ENCODE assay signal across 3 cellular contexts in the genomic region with DNA sequence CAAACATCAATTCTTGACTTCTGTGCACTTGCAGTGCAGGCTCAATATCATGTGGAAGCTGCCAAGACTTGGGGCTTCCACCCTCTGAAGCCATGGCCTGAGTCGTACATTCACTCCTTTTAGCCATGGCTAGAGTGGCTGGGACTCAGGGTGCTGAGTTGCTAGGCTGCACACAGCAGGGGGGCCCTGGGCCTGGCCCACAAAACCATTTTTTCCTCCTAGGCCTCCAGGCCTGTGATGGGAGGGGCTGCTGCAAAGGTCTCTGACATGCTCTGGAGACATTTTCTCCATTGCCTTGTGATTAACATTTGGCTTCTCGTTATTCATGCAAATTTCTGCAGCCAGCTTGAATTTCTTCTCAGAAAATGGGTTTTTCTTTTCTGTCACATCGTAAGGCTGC.
DNase-seq lines count a peak whose midpoint lies in the region; ATAC-seq, FAIRE-seq and TF ChIP-seq lines count a peak whose summit lies in the region.
"Not testable (repeated sequence)": the region's sequence is repeated elsewhere in the genome, so short reads cannot be mapped to it uniquely, and the experiment has no call there.

No MANE protein-coding gene starts in this region.

- FAIRE-seq in A549 (lab: Jason Lieb, UNC); K562 (lab: Jason Lieb, UNC): not testable (repeated sequence)

- not testable (repeated sequence) for H3K9me1 ChIP-seq in K562 (ENCODE audit: control insufficient read depth, insufficient read depth, low read length)

- not testable (repeated sequence) for H3K4me2 ChIP-seq in A549; K562 (ENCODE audit: insufficient read depth, low read length)

- TF ChIP-seq RAD21 in A549 (conservative IDR thresholded peaks at IDR 0.05 in 1 of 2, IDR thresholded peaks at IDR 0.05 in 1 of 2); K562 (CRISPR knock-in tag; conservative IDR thresholded peaks at IDR 0.05 in 1 of 2, IDR thresholded peaks at IDR 0.05 in 1 of 2): not testable (repeated sequence)

- not testable (repeated sequence) for DNase-seq in A549 (ENCODE audit: low read depth in 1 of 2, low spot score in 1 of 2); K562 (ENCODE audit: extremely low read depth in 1 of 4, low spot score in 3 of 4)

- TF ChIP-seq EP300 in A549 (IDR thresholded peaks at IDR 0.05); K562 (IDR thresholded peaks at IDR 0.05; ENCODE audit: low read length): not testable (repeated sequence)

- not testable (repeated sequence) for H3K9me3 ChIP-seq in A549; HEK293 (ENCODE audit: control insufficient read depth, insufficient read depth, low read depth, low read length); K562 (replicated peaks; ENCODE audit: control insufficient read depth, insufficient read depth, low read depth, low read length)

- not testable (repeated sequence) for BruUV-seq in K562 (replicated peaks; lab: Mats Ljungman, UMichigan)

- H3K27ac ChIP-seq in A549; HEK293 (ENCODE audit: extremely low read depth, low read depth, low read length); K562 (ENCODE audit: extremely low read depth, low read depth, low read length): not testable (repeated sequence)

- H3K27me3 ChIP-seq in K562 (ENCODE audit: control insufficient read depth in 2 of 2, insufficient read depth in 2 of 2, low read length in 2 of 2): not testable (repeated sequence)

- in situ Hi-C loops in K562 (cut with MboI): not testable (repeated sequence)

- H3K79me2 ChIP-seq in K562 (ENCODE audit: control insufficient read depth, insufficient read depth, low read length): not testable (repeated sequence)

- not testable (repeated sequence) for ATAC-seq in A549, K562

- H3K4me1 ChIP-seq in A549; HEK293 (ENCODE audit: control insufficient read depth, insufficient read depth, low read length); K562 (replicated peaks in 1 of 2; ENCODE audit: control insufficient read depth in 2 of 2, insufficient read depth in 2 of 2, low read length in 2 of 2): not testable (repeated sequence)

- not testable (repeated sequence) for H3K4me3 ChIP-seq in A549; HEK293 (ENCODE audit: low read depth, low read length); K562

- POLR2A ChIA-PET in A549 (lab: Yijun Ruan, JAX); HEK293 (lab: Yijun Ruan, JAX); K562 (lab: Yijun Ruan, JAX): not testable (repeated sequence)

- intact Hi-C loops in K562 (cut with micrococcal nuclease): not testable (repeated sequence)

- WGBS in A549 (ENCODE audit: missing lambda C conversion rate): 3% methylated on average over 3 of the region's 3 CpGs
- WGBS in K562 (ENCODE audit: insufficient coverage, low coverage, missing lambda C conversion rate): 0% methylated on average over 3 of the region's 3 CpGs

- TF ChIP-seq POLR2A in A549 (IDR thresholded peaks at IDR 0.05; ENCODE audit: low read length); K562 (conservative IDR thresholded peaks at IDR 0.05): not testable (repeated sequence)

- not testable (repeated sequence) for H4K20me1 ChIP-seq in K562 (replicated peaks; ENCODE audit: control insufficient read depth, insufficient read depth, low read length)

- not testable (repeated sequence) for H2AFZ ChIP-seq in K562 (ENCODE audit: low read depth, low read length)

- CTCF ChIA-PET in A549 (lab: Yijun Ruan, JAX); HEK293 (lab: Yijun Ruan, JAX); K562 (lab: Yijun Ruan, JAX; ENCODE audit: low intra/inter-chr PET ratio): not testable (repeated sequence)

- H3K36me3 ChIP-seq in HEK293 (ENCODE audit: control insufficient read depth in 2 of 2, insufficient read depth in 1 of 2, low read length in 2 of 2); K562 (ENCODE audit: control insufficient read depth, insufficient read depth, low read length): not testable (repeated sequence)

- TF ChIP-seq CTCF in A549 (IDR thresholded peaks at IDR 0.05); HEK293 (tag by site-specific recombination; IDR thresholded peaks at IDR 0.05); K562 (IDR thresholded peaks at IDR 0.05 in 2 of 3, conservative IDR thresholded peaks at IDR 0.05 in 1 of 3; ENCODE audit: insufficient read depth in 2 of 3, low read depth in 1 of 3, low read length in 3 of 3): not testable (repeated sequence)

- H3K9ac ChIP-seq in K562 (ENCODE audit: insufficient read depth in 1 of 2, low read depth in 2 of 2, low read length in 2 of 2): not testable (repeated sequence)

TF ChIP-seq in A549, 52 proteins besides CTCF, POLR2A, EP300 and RAD21:
- TF ChIP-seq ZFP36 (IDR thresholded peaks at IDR 0.05; ENCODE audit: borderline replicate concordance, partially characterized antibody): peak; percentile 74

TF ChIP-seq in HEK293, 187 proteins besides CTCF, POLR2A, EP300 and RAD21:
- peak; percentile 88 for TF ChIP-seq ZNF585B (tag by site-specific recombination; IDR thresholded peaks at IDR 0.05)

TF ChIP-seq in K562, 482 proteins besides CTCF, POLR2A, EP300 and RAD21:
- peak; percentile 52 for TF ChIP-seq ZFP36 (IDR thresholded peaks at IDR 0.05; ENCODE audit: low read depth, low read length, partially characterized antibody)
